ENCODE assay signal across 1 cellular context in the genomic region with DNA sequence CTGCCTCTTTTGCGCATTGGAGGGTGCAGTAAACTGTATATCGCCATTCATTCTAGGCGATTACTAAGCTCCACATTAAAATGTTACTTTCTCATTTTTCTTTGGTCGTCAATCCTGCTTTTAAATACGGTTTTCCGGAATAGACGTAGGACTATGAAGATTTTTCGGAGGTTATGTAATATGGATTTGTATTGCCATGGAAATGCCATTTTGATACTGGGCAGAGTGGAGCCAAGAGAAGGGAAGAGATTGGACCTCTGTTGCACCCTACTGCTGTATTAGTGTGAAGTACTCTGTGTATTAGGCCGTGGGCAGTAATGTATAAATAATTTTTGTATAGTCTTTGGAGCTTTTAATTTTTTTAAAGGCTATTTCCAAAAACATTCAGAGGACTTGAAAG.
TF ChIP-seq lines count a peak whose summit lies in the region.

No MANE protein-coding gene starts in this region.

TF ChIP-seq in GM12878, 131 proteins besides CTCF, POLR2A, EP300 and RAD21 (continued from another document):
- TF ChIP-seq, protein P1, sequence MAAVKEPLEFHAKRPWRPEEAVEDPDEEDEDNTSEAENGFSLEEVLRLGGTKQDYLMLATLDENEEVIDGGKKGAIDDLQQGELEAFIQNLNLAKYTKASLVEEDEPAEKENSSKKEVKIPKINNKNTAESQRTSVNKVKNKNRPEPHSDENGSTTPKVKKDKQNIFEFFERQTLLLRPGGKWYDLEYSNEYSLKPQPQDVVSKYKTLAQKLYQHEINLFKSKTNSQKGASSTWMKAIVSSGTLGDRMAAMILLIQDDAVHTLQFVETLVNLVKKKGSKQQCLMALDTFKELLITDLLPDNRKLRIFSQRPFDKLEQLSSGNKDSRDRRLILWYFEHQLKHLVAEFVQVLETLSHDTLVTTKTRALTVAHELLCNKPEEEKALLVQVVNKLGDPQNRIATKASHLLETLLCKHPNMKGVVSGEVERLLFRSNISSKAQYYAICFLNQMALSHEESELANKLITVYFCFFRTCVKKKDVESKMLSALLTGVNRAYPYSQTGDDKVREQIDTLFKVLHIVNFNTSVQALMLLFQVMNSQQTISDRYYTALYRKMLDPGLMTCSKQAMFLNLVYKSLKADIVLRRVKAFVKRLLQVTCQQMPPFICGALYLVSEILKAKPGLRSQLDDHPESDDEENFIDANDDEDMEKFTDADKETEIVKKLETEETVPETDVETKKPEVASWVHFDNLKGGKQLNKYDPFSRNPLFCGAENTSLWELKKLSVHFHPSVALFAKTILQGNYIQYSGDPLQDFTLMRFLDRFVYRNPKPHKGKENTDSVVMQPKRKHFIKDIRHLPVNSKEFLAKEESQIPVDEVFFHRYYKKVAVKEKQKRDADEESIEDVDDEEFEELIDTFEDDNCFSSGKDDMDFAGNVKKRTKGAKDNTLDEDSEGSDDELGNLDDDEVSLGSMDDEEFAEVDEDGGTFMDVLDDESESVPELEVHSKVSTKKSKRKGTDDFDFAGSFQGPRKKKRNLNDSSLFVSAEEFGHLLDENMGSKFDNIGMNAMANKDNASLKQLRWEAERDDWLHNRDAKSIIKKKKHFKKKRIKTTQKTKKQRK (IDR thresholded peaks at IDR 0.05; ENCODE audit: low read depth, low read length) = no peak
- TF ChIP-seq, protein P2, sequence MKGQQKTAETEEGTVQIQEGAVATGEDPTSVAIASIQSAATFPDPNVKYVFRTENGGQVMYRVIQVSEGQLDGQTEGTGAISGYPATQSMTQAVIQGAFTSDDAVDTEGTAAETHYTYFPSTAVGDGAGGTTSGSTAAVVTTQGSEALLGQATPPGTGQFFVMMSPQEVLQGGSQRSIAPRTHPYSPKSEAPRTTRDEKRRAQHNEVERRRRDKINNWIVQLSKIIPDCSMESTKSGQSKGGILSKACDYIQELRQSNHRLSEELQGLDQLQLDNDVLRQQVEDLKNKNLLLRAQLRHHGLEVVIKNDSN (IDR thresholded peaks at IDR 0.05; ENCODE audit: borderline replicate concordance, extremely low read length, insufficient read depth, low read depth, low read length) = no peak
- TF ChIP-seq, protein P3, sequence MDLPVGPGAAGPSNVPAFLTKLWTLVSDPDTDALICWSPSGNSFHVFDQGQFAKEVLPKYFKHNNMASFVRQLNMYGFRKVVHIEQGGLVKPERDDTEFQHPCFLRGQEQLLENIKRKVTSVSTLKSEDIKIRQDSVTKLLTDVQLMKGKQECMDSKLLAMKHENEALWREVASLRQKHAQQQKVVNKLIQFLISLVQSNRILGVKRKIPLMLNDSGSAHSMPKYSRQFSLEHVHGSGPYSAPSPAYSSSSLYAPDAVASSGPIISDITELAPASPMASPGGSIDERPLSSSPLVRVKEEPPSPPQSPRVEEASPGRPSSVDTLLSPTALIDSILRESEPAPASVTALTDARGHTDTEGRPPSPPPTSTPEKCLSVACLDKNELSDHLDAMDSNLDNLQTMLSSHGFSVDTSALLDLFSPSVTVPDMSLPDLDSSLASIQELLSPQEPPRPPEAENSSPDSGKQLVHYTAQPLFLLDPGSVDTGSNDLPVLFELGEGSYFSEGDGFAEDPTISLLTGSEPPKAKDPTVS (IDR thresholded peaks at IDR 0.05; ENCODE audit: low read depth, low read length) = no peak
- TF ChIP-seq IKZF2 (IDR thresholded peaks at IDR 0.05) = no peak
- TF ChIP-seq, protein P4, sequence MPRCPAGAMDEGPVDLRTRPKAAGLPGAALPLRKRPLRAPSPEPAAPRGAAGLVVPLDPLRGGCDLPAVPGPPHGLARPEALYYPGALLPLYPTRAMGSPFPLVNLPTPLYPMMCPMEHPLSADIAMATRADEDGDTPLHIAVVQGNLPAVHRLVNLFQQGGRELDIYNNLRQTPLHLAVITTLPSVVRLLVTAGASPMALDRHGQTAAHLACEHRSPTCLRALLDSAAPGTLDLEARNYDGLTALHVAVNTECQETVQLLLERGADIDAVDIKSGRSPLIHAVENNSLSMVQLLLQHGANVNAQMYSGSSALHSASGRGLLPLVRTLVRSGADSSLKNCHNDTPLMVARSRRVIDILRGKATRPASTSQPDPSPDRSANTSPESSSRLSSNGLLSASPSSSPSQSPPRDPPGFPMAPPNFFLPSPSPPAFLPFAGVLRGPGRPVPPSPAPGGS (IDR thresholded peaks at IDR 0.05; ENCODE audit: borderline replicate concordance, insufficient read depth, low read depth, low read length, poor library complexity, severe bottlenecking) = no peak
- no peak for TF ChIP-seq TAF1 (IDR thresholded peaks at IDR 0.05; ENCODE audit: borderline replicate concordance, low read depth, low read length)
- no peak for TF ChIP-seq SUPT20H (IDR thresholded peaks at IDR 0.05; ENCODE audit: borderline replicate concordance, control insufficient read depth, low read depth, low read length)
- TF ChIP-seq SRF (IDR thresholded peaks at IDR 0.05; ENCODE audit: low read depth in 2 of 2, low read length in 2 of 2) = no peak
- TF ChIP-seq YBX1 (IDR thresholded peaks at IDR 0.05) = no peak
- no peak for TF ChIP-seq STAT1 (conservative IDR thresholded peaks at IDR 0.05)
- TF ChIP-seq, protein P5, sequence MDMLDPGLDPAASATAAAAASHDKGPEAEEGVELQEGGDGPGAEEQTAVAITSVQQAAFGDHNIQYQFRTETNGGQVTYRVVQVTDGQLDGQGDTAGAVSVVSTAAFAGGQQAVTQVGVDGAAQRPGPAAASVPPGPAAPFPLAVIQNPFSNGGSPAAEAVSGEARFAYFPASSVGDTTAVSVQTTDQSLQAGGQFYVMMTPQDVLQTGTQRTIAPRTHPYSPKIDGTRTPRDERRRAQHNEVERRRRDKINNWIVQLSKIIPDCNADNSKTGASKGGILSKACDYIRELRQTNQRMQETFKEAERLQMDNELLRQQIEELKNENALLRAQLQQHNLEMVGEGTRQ (IDR thresholded peaks at IDR 0.05; ENCODE audit: borderline replicate concordance, low read depth, low read length) = no peak
- no peak for TF ChIP-seq ZNF217 (IDR thresholded peaks at IDR 0.05)
- TF ChIP-seq, protein P6, sequence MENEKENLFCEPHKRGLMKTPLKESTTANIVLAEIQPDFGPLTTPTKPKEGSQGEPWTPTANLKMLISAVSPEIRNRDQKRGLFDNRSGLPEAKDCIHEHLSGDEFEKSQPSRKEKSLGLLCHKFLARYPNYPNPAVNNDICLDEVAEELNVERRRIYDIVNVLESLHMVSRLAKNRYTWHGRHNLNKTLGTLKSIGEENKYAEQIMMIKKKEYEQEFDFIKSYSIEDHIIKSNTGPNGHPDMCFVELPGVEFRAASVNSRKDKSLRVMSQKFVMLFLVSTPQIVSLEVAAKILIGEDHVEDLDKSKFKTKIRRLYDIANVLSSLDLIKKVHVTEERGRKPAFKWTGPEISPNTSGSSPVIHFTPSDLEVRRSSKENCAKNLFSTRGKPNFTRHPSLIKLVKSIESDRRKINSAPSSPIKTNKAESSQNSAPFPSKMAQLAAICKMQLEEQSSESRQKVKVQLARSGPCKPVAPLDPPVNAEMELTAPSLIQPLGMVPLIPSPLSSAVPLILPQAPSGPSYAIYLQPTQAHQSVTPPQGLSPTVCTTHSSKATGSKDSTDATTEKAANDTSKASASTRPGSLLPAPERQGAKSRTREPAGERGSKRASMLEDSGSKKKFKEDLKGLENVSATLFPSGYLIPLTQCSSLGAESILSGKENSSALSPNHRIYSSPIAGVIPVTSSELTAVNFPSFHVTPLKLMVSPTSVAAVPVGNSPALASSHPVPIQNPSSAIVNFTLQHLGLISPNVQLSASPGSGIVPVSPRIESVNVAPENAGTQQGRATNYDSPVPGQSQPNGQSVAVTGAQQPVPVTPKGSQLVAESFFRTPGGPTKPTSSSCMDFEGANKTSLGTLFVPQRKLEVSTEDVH (IDR thresholded peaks at IDR 0.05; ENCODE audit: low read depth, partially characterized antibody) = no peak
